Comparison of ENCODE assay signal across 8 cellular contexts in genomic region chr20:5120189-5120484, GRCh38. TPM values are rescaled to one million over a fixed set of nuclear protein-coding genes. Genes with fewer than 3 reads are reported as not detected.
DNase-seq lines count a peak whose midpoint lies in the region; ATAC-seq, FAIRE-seq and TF ChIP-seq lines count a peak whose summit lies in the region.

No MANE protein-coding gene starts in this region.

- in situ Hi-C loops in GM12878 (cut with MboI) = loop anchor here (5.0 kb wide), 1 partner anchor 67 kb away; no protein-coding TSS in a partner anchor

- TF ChIP-seq POLR2A in GM12878 (IDR thresholded peaks at IDR 0.05; ENCODE audit: low read depth, low read length) (no peak), upper lobe of left lung (IDR thresholded peaks at IDR 0.05) (no peak)

- peaks cover 29% of the 10 kb centered on the region for H3K4me1 Mint-ChIP-seq in activated naive CD4-positive, alpha-beta T cell treated with anti-CD3 and anti-CD28 coated beads, Interleukin-2, amount 50 U/mL, for 24 hours

- WGBS in GM12878 (ENCODE audit: insufficient coverage, insufficient replicate concordance, low lambda C conversion rate, missing lambda C conversion rate) = 2% methylated on average over 10 of the region's 10 CpGs
- WGBS in lung, 2 donors = 2 to 5% methylated on average over 10 of the region's 10 CpGs
- 1 to 3% methylated on average over 10 of the region's 10 CpGs for WGBS in upper lobe of left lung, 2 donors

- SMC1A ChIA-PET in GM12878 (lab: Charles Lee; ENCODE audit: uncharacterized antibody, unreplicated experiment) = interaction anchor here (0.6 to 4.9 kb wide), 18 partner anchors 8 to 304 kb away, joined by 3 to 55 read pairs (median 3); no protein-coding TSS in a partner anchor

- no peaks in the 10 kb centered on the region for H3K9me3 ChIP-seq in GM12878 (replicated peaks; ENCODE audit: control insufficient read depth, insufficient read depth, low read length)
- no peaks in the 10 kb centered on the region for H3K9me3 ChIP-seq in lung (ENCODE audit: control insufficient read depth in 2 of 2, insufficient read depth in 1 of 2, low read length in 1 of 2)
- H3K9me3 ChIP-seq in upper lobe of left lung = no peaks in the 10 kb centered on the region

- peak overlapping the region; percentile 58 for H3K4me2 ChIP-seq in GM12878 (ENCODE audit: control insufficient read depth, insufficient read depth)

- H3K36me3 ChIP-seq in GM12878 (ENCODE audit: control insufficient read depth in 2 of 2, insufficient read depth in 2 of 2, low read length in 1 of 2) = peaks cover 1 to 13% of the 10 kb centered on the region in 2 experiments
- peaks cover 0 to 5% of the 10 kb centered on the region in 2 donors for H3K36me3 ChIP-seq in lung (ENCODE audit: control insufficient read depth in 2 of 2, insufficient read depth in 2 of 2, low read length in 2 of 2)
- H3K36me3 ChIP-seq in upper lobe of left lung = peaks cover 7 to 23% (median 13%) of the 10 kb centered on the region in 4 donors

- peak overlapping the region; percentile 42 for H2AFZ ChIP-seq in GM12878 (ENCODE audit: control insufficient read depth, low read depth, low read length)

- H4K20me1 ChIP-seq in GM12878 (ENCODE audit: control insufficient read depth, insufficient read depth) = no peaks in the 10 kb centered on the region

- H3K4me3 Mint-ChIP-seq in activated naive CD4-positive, alpha-beta T cell treated with anti-CD3 and anti-CD28 coated beads, Interleukin-2, amount 50 U/mL, for 24 hours = peak overlapping the region; percentile 90

- peak in 1 of 2 experiments; percentile 35; a peak in 1 of 4 replicates for TF ChIP-seq EP300 in GM12878 (IDR thresholded peaks at IDR 0.05; ENCODE audit: borderline replicate concordance in 1 of 2, control insufficient read depth in 1 of 2, low read depth in 2 of 2, low read length in 2 of 2)
- TF ChIP-seq EP300 in upper lobe of left lung (IDR thresholded peaks at IDR 0.05) = no peak

- RAD21 ChIA-PET in GM12878 (lab: Charles Lee; ENCODE audit: unreplicated experiment) = interaction anchor here (0.7 to 4.0 kb wide), 7 partner anchors 11 to 164 kb away, joined by 3 to 34 read pairs (median 3); no protein-coding TSS in a partner anchor

- no peaks in the 10 kb centered on the region for H3K9me3 Mint-ChIP-seq in activated naive CD4-positive, alpha-beta T cell treated with anti-CD3 and anti-CD28 coated beads, Interleukin-2, amount 50 U/mL, for 24 hours

- peak overlapping the region; percentile 53; the same call in 1 of the 2 replicates for H3K4me3 ChIP-seq in GM12878
- H3K4me3 ChIP-seq in lung = peak overlapping the region; percentile 34
- H3K4me3 ChIP-seq in upper lobe of left lung = peak overlapping the region; percentile 41 to 95 (median 69)

- TF ChIP-seq RAD21 in GM12878 (IDR thresholded peaks at IDR 0.05; ENCODE audit: insufficient read depth, low read depth, low read length) = no peak

- no peak for DNase-seq in activated naive CD4-positive, alpha-beta T cell treated with anti-CD3 and anti-CD28 coated beads, Interleukin-2, amount 50 U/mL, for 16 hours
- DNase-seq in GM12878 (ENCODE audit: low read depth, low spot score) (no peak), lung (ENCODE audit: low spot score) (no peak), upper lobe of left lung (no peak), NCI-H226 (no peak), ureter (ENCODE audit: low spot score) (no peak), epidermal melanocyte (ENCODE audit: insufficient read length, low spot score) (no peak)

- CTCF ChIA-PET in GM12878 (lab: Yijun Ruan, JAX) = interaction anchor here (0.7 to 2.6 kb wide), 8 partner anchors 9 to 362 kb away, joined by 3 to 9 read pairs (median 6); no protein-coding TSS in a partner anchor

- no peak for FAIRE-seq in GM12878 (lab: Jason Lieb, UNC)

- H3K9ac ChIP-seq in GM12878 (ENCODE audit: control insufficient read depth, insufficient read depth, low read length) = peak overlapping the region; percentile 61

- H3K36me3 Mint-ChIP-seq in activated naive CD4-positive, alpha-beta T cell treated with anti-CD3 and anti-CD28 coated beads, Interleukin-2, amount 50 U/mL, for 24 hours = peaks cover 16% of the 10 kb centered on the region

- H3K27ac Mint-ChIP-seq in activated naive CD4-positive, alpha-beta T cell treated with anti-CD3 and anti-CD28 coated beads, Interleukin-2, amount 50 U/mL, for 24 hours = peak overlapping the region; percentile 96

- no peaks in the 10 kb centered on the region for H3K27me3 Mint-ChIP-seq in activated naive CD4-positive, alpha-beta T cell treated with anti-CD3 and anti-CD28 coated beads, Interleukin-2, amount 50 U/mL, for 24 hours

- intact Hi-C loops in GM12878 (cut with micrococcal nuclease; ENCODE audit: unreplicated experiment) = loop anchor here (5.0 kb wide), 1 partner anchor 308 kb away; no protein-coding TSS in a partner anchor

- TF ChIP-seq CTCF in GM12878 (IDR thresholded peaks at IDR 0.05 in 2 of 3, conservative IDR thresholded peaks at IDR 0.05 in 1 of 3; ENCODE audit: control insufficient read depth in 2 of 3, extremely low read depth in 1 of 3, insufficient read depth in 1 of 3, low read depth in 3 of 3, low read length in 3 of 3) = no peak
- no peak for TF ChIP-seq CTCF in lung (IDR thresholded peaks at IDR 0.05; ENCODE audit: control extremely low read depth, extremely low read depth)
- no peak for TF ChIP-seq CTCF in upper lobe of left lung (IDR thresholded peaks at IDR 0.05)

- H3K27ac ChIP-seq in GM12878 (ENCODE audit: control insufficient read depth, insufficient read depth) (peak overlapping the region; percentile 68), lung (ENCODE audit: low read depth in 1 of 2, low read length in 1 of 2) (peak overlapping the region; percentile 66 to 90), upper lobe of left lung (peak overlapping the region; percentile 82 to 89 (median 88))

- POLR2A ChIA-PET in GM12878 (lab: Charles Lee) = interaction anchor here (0.5 to 2.0 kb wide), 10 partner anchors 8 to 335 kb away, joined by 3 to 8 read pairs (median 4); no protein-coding TSS in a partner anchor

- H3K27me3 ChIP-seq in GM12878 (replicated peaks in 1 of 2; ENCODE audit: control insufficient read depth in 2 of 2, insufficient read depth in 2 of 2, low read length in 1 of 2) (no peaks in the 10 kb centered on the region), lung (ENCODE audit: control insufficient read depth, insufficient read depth) (no peaks in the 10 kb centered on the region), upper lobe of left lung (no peaks in the 10 kb centered on the region)

- BruUV-seq in GM12878 (replicated peaks; lab: Mats Ljungman, UMichigan) = no TSS peak

- H3K4me1 ChIP-seq in GM12878 (ENCODE audit: control insufficient read depth, insufficient read depth, low read length) (peaks cover 4% of the 10 kb centered on the region; the same call in 1 of the 2 replicates), lung (ENCODE audit: control insufficient read depth in 2 of 2, insufficient read depth in 2 of 2, low read length in 2 of 2) (peaks cover 0 to 4% of the 10 kb centered on the region in 2 donors), upper lobe of left lung (peaks cover 12 to 22% (median 16%) of the 10 kb centered on the region in 4 donors)

- peaks cover 45% of the 10 kb centered on the region for H3K79me2 ChIP-seq in GM12878 (ENCODE audit: control insufficient read depth, insufficient read depth, low read length)

- ATAC-seq in GM12878 = no peak
- ATAC-seq in lung (ENCODE audit: insufficient read depth, low FRiP score) = no peak
- no peak for ATAC-seq in upper lobe of left lung (ENCODE audit: low FRiP score in 2 of 2)

RNA-seq across cellular contexts. Expression of gene PCNA, which starts 0.4 kb away (rescaled TPM):
- total RNA-seq in GM12878 (2013; cell fraction: nucleolus; rRNA removed) = 68.2 and 72.6 TPM in 2 replicates
- total RNA-seq in GM12878 (2014; rRNA removed) (493 and 526 TPM in 2 replicates), GM12878 (2014; rRNA removed; fragmentation: Illumina TruSeq; extraction: Trizol) (470 and 509 TPM in 2 replicates), GM12878 (2021) (389 and 402 TPM in 2 replicates), lung (10 to 100 TPM; 47.9 to 50.0 TPM), upper lobe of left lung (10 to 100 TPM; 15.5 to 55.9 (median 42.3) TPM), ureter (52.0 TPM)
- polyA plus RNA-seq in GM12878 (2011; ENCODE audit: low read depth) = 175 TPM
- polyA plus RNA-seq in GM12878 (2011; rRNA removed) (565 and 738 TPM in 2 replicates), GM12878 (2014; fragmentation: Illumina TruSeq; extraction: Trizol) (459 and 487 TPM in 2 replicates), GM12878 (2014; fragmentation: Nextera tagmentation; extraction: Ambion mirVana) (100 to 1,000 TPM; 651 to 694 TPM), GM12878 (2014; rRNA removed) (464 and 516 TPM in 2 replicates), GM12878 (2016; fragmentation: Nextera tagmentation; extraction: Ambion mirVana) (100 to 1,000 TPM; 568 to 618 TPM), lung (10 to 100 TPM; 67.3 to 74.1 TPM)
- 683 and 744 TPM in 2 replicates for polyA plus RNA-seq in GM12878 (2011; cell fraction: cytosol; rRNA removed)
- 317 and 447 TPM in 2 replicates for polyA plus RNA-seq in GM12878 (2011; cell fraction: nucleus; rRNA removed)
- 215 and 236 TPM in 2 replicates for polyA plus RNA-seq in GM12878 (2012)
- 328 and 409 TPM in 2 replicates for polyA minus RNA-seq in GM12878 (2011; rRNA and poly(A)+ RNA removed)
- polyA minus RNA-seq in GM12878 (2011; cell fraction: cytosol; rRNA and poly(A)+ RNA removed) = 236 and 284 TPM in 2 replicates
- polyA minus RNA-seq in GM12878 (2011; cell fraction: nucleus; rRNA and poly(A)+ RNA removed) = 83.2 and 141 TPM in 2 replicates

RNA-seq across cellular contexts. Expression of gene CDS2, which starts 6.7 kb away (rescaled TPM):
- total RNA-seq in GM12878 (2013; cell fraction: nucleolus; rRNA removed) = 65.8 and 72.7 TPM in 2 replicates
- total RNA-seq in GM12878 (2014; rRNA removed) (16.5 and 19.6 TPM in 2 replicates), GM12878 (2014; rRNA removed; fragmentation: Illumina TruSeq; extraction: Trizol) (19.3 and 19.8 TPM in 2 replicates), GM12878 (2021) (41.1 and 41.4 TPM in 2 replicates), lung (10 to 100 TPM; 39.4 to 50.8 TPM), upper lobe of left lung (10 to 100 TPM; 26.2 to 64.0 (median 40.6) TPM), ureter (58.1 TPM)
- 8.5 TPM for polyA plus RNA-seq in GM12878 (2011; ENCODE audit: low read depth)
- polyA plus RNA-seq in GM12878 (2011; rRNA removed) (89.4 and 94.7 TPM in 2 replicates), GM12878 (2014; fragmentation: Illumina TruSeq; extraction: Trizol) (26.4 and 29.3 TPM in 2 replicates), GM12878 (2014; fragmentation: Nextera tagmentation; extraction: Ambion mirVana) (10 to 100 TPM; 11.5 to 15.4 TPM), GM12878 (2014; rRNA removed) (13.5 and 17.8 TPM in 2 replicates), GM12878 (2016; fragmentation: Nextera tagmentation; extraction: Ambion mirVana) (10 to 100 TPM; 59.5 to 59.8 TPM), lung (10 to 100 TPM; 15.7 to 34.6 TPM)
- polyA plus RNA-seq in GM12878 (2011; cell fraction: cytosol; rRNA removed) = 34.4 and 52.3 TPM in 2 replicates
- 38.5 and 57.8 TPM in 2 replicates for polyA plus RNA-seq in GM12878 (2011; cell fraction: nucleus; rRNA removed)
- polyA plus RNA-seq in GM12878 (2012) = 9.9 and 13.1 TPM in 2 replicates
- 64.4 and 105 TPM in 2 replicates for polyA minus RNA-seq in GM12878 (2011; rRNA and poly(A)+ RNA removed)
- polyA minus RNA-seq in GM12878 (2011; cell fraction: cytosol; rRNA and poly(A)+ RNA removed) = 9.4 and 16.5 TPM in 2 replicates
- polyA minus RNA-seq in GM12878 (2011; cell fraction: nucleus; rRNA and poly(A)+ RNA removed) = 15.5 and 20.8 TPM in 2 replicates

RNA-seq across cellular contexts. Expression of gene TMEM230, which starts 7.3 kb away (rescaled TPM):
- total RNA-seq in GM12878 (2013; cell fraction: nucleolus; rRNA removed) = 48.5 and 48.6 TPM in 2 replicates
- total RNA-seq in GM12878 (2014; rRNA removed) (139 and 176 TPM in 2 replicates), GM12878 (2014; rRNA removed; fragmentation: Illumina TruSeq; extraction: Trizol) (102 and 105 TPM in 2 replicates), GM12878 (2021) (81.7 and 82.4 TPM in 2 replicates), lung (10 to 100 TPM; 89.2 to 93.8 TPM), upper lobe of left lung (10 to 100 TPM; 24.5 to 88.1 (median 70.0) TPM), ureter (125 TPM)
- polyA plus RNA-seq in GM12878 (2011; ENCODE audit: low read depth) = 55.1 TPM
- polyA plus RNA-seq in GM12878 (2011; rRNA removed) (131 and 151 TPM in 2 replicates), GM12878 (2014; fragmentation: Illumina TruSeq; extraction: Trizol) (129 and 150 TPM in 2 replicates), GM12878 (2014; fragmentation: Nextera tagmentation; extraction: Ambion mirVana) (10 to 100 TPM; 53.0 to 69.1 TPM), GM12878 (2014; rRNA removed) (141 and 157 TPM in 2 replicates), GM12878 (2016; fragmentation: Nextera tagmentation; extraction: Ambion mirVana) (100 to 1,000 TPM; 183 to 185 TPM), lung (100 to 1,000 TPM in 1 of 2 donors, 10 to 100 TPM in 1; 88.3 to 160 TPM)
- polyA plus RNA-seq in GM12878 (2011; cell fraction: cytosol; rRNA removed) = 99.3 and 105 TPM in 2 replicates
- polyA plus RNA-seq in GM12878 (2011; cell fraction: nucleus; rRNA removed) = 32.1 and 46.0 TPM in 2 replicates
- polyA plus RNA-seq in GM12878 (2012) = 72.7 and 77.3 TPM in 2 replicates
- 38.9 and 49.5 TPM in 2 replicates for polyA minus RNA-seq in GM12878 (2011; rRNA and poly(A)+ RNA removed)
- polyA minus RNA-seq in GM12878 (2011; cell fraction: cytosol; rRNA and poly(A)+ RNA removed) = 17.6 and 21.7 TPM in 2 replicates
- 10.4 and 10.6 TPM in 2 replicates for polyA minus RNA-seq in GM12878 (2011; cell fraction: nucleus; rRNA and poly(A)+ RNA removed)
